In the genomic region with DNA sequence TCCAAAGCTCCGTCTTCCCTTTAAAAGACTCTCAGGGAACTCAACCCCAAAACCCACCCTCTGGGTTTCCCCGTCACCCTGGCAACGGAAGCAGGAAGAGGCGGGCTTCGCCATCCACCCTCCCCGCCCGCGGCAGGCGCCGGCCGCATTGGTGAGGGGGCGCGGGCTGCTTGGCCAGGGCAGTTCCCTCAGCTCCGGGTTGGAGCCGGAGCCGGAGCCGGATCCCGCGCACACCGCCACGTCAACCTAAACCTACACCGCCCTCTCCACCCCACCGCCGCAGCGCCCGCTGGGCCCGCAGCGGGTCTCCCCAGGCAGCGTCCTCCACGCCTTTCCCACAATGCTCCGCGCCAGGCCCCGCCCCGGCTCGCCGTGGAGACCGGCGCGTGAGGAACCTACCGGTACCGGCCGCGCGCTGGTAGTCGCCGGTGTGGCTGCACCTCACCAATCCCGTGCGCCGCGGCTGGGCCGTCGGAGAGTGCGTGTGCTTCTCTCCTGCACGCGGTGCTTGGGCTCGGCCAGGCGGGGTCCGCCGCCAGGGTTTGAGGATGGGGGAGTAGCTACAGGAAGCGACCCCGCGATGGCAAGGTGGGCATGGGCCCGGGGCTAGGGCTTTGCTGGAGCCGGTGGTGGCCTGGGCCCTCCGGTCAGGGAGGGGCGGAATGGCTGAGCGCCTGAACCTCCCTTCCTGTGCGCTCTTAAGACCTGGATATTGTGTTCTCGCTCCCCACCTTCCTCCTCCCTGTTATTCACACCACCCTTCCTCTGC, we compare ENCODE assay signal across 1 cellular context.
A peak's percentile ranks its signal among the peaks of the same experiment; 100 is the strongest.
TF ChIP-seq lines count a peak whose summit lies in the region.

A gene with protein sequence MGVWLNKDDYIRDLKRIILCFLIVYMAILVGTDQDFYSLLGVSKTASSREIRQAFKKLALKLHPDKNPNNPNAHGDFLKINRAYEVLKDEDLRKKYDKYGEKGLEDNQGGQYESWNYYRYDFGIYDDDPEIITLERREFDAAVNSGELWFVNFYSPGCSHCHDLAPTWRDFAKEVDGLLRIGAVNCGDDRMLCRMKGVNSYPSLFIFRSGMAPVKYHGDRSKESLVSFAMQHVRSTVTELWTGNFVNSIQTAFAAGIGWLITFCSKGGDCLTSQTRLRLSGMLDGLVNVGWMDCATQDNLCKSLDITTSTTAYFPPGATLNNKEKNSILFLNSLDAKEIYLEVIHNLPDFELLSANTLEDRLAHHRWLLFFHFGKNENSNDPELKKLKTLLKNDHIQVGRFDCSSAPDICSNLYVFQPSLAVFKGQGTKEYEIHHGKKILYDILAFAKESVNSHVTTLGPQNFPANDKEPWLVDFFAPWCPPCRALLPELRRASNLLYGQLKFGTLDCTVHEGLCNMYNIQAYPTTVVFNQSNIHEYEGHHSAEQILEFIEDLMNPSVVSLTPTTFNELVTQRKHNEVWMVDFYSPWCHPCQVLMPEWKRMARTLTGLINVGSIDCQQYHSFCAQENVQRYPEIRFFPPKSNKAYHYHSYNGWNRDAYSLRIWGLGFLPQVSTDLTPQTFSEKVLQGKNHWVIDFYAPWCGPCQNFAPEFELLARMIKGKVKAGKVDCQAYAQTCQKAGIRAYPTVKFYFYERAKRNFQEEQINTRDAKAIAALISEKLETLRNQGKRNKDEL (plus strand): TSS at position 362 of the 769 bp plus-strand sequence. CDS start 1,830 bp downstream, outside the sequence.

TF ChIP-seq in K562, 482 proteins besides CTCF, POLR2A, EP300 and RAD21 (continued from another document and continues in another):
- TF ChIP-seq, protein P1, sequence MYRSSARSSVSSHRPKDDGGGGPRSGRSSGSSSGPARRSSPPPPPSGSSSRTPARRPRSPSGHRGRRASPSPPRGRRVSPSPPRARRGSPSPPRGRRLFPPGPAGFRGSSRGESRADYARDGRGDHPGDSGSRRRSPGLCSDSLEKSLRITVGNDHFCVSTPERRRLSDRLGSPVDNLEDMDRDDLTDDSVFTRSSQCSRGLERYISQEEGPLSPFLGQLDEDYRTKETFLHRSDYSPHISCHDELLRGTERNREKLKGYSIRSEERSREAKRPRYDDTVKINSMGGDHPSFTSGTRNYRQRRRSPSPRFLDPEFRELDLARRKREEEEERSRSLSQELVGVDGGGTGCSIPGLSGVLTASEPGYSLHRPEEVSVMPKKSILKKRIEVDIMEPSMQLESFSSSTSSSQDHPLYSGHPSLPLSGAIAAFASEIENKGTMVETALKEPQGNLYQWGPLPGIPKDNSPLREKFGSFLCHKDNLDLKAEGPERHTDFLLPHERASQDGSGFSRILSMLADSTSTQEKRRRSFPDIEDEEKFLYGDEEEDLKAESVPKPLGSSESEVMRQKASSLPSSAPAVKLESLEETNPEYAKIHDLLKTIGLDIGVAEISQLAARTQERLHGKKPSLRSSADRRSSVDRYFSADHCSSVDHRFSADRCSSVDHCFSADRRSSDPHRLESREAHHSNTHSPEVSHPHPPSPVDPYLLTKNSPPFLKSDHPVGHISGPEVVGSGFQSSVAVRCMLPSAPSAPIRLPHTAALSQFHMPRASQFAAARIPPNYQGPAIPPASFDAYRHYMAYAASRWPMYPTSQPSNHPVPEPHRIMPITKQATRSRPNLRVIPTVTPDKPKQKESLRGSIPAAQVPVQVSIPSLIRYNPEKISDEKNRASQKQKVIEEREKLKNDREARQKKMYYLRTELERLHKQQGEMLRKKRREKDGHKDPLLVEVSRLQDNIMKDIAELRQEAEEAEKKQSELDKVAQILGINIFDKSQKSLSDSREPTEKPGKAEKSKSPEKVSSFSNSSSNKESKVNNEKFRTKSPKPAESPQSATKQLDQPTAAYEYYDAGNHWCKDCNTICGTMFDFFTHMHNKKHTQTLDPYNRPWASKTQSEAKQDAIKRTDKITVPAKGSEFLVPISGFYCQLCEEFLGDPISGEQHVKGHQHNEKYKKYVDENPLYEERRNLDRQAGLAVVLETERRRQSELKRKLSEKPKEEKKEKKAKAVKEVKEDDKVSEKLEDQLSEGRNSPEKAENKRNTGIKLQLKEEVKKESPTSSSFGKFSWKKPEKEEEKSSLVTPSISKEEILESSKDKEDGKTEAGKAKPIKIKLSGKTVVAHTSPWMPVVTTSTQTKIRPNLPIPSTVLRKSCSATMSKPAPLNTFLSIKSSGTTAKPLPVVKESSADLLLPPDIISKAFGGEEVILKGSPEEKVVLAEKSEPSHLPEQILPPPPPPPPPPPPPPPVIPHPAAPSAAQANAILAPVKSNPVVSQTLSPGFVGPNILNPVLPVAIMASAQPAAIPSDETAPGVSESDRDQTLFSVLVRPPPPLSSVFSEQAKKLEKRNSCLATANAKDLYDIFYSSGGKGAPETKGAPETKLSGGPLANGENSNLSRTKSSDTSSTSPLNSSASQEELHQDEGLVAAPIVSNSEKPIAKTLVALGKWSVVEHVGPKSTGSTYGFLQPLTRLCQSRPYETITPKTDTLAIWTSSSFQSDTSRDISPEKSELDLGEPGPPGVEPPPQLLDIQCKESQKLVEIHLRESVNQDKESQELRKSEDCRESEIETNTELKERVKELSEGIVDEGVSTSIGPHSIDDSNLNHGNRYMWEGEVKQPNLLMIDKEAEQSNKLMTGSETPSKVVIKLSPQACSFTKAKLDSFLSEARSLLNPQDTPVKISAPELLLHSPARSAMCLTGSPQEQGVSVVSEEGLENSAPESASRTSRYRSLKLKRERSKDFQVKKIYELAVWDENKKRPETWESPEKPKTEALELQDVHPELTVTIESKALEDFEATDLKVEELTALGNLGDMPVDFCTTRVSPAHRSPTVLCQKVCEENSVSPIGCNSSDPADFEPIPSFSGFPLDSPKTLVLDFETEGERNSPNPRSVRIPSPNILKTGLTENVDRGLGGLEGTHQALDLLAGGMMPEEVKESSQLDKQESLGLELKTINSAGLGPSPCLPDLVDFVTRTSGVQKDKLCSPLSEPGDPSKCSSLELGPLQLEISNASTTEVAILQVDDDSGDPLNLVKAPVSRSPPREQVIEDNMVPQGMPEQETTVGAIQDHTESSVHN (IDR thresholded peaks at IDR 0.05; ENCODE audit: borderline replicate concordance in 1 of 2, low read depth in 1 of 2), result no peak
- TF ChIP-seq, protein P2, sequence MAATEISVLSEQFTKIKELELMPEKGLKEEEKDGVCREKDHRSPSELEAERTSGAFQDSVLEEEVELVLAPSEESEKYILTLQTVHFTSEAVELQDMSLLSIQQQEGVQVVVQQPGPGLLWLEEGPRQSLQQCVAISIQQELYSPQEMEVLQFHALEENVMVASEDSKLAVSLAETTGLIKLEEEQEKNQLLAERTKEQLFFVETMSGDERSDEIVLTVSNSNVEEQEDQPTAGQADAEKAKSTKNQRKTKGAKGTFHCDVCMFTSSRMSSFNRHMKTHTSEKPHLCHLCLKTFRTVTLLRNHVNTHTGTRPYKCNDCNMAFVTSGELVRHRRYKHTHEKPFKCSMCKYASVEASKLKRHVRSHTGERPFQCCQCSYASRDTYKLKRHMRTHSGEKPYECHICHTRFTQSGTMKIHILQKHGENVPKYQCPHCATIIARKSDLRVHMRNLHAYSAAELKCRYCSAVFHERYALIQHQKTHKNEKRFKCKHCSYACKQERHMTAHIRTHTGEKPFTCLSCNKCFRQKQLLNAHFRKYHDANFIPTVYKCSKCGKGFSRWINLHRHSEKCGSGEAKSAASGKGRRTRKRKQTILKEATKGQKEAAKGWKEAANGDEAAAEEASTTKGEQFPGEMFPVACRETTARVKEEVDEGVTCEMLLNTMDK (IDR thresholded peaks at IDR 0.05; ENCODE audit: borderline replicate concordance, insufficient read depth, low read depth, low read length, poor library complexity, severe bottlenecking), result peak; percentile 27
- TF ChIP-seq ZNF143 (CRISPR knock-in tag; IDR thresholded peaks at IDR 0.05) (peak; percentile 89), ZNF778 (CRISPR knock-in tag; IDR thresholded peaks at IDR 0.05) (no peak), RBM39 (optimal IDR thresholded peaks at IDR 0.05; ENCODE audit: low read depth, low read length) (no peak), ZNF586 (CRISPR knock-in tag; conservative IDR thresholded peaks at IDR 0.05) (no peak), IRF2 (CRISPR knock-in tag; IDR thresholded peaks at IDR 0.05) (peak; percentile 68; the same call in 1 of the 2 replicates), SRSF3 (IDR thresholded peaks at IDR 0.05; ENCODE audit: insufficient read depth, low read length) (no peak), MTA3 (IDR thresholded peaks at IDR 0.05; ENCODE audit: borderline replicate concordance) (peak; percentile 78; the same call in 1 of the 2 replicates), PRMT5 (CRISPR knock-in tag; IDR thresholded peaks at IDR 0.05) (no peak), ZNF217 (CRISPR knock-in tag; IDR thresholded peaks at IDR 0.05) (no peak), SMARCB1 (IDR thresholded peaks at IDR 0.05; ENCODE audit: insufficient read length, low read depth) (no peak), CAMTA2 (CRISPR knock-in tag; conservative IDR thresholded peaks at IDR 0.05) (no peak; the same call in 1 of the 2 replicates), NCOA1 (IDR thresholded peaks at IDR 0.05; ENCODE audit: low read depth) (no peak), JUNB (CRISPR knock-in tag; conservative IDR thresholded peaks at IDR 0.05) (no peak), MCM3 (IDR thresholded peaks at IDR 0.05) (no peak), MTA2 (IDR thresholded peaks at IDR 0.05; ENCODE audit: low read depth) (no peak)
- TF ChIP-seq, protein P3, sequence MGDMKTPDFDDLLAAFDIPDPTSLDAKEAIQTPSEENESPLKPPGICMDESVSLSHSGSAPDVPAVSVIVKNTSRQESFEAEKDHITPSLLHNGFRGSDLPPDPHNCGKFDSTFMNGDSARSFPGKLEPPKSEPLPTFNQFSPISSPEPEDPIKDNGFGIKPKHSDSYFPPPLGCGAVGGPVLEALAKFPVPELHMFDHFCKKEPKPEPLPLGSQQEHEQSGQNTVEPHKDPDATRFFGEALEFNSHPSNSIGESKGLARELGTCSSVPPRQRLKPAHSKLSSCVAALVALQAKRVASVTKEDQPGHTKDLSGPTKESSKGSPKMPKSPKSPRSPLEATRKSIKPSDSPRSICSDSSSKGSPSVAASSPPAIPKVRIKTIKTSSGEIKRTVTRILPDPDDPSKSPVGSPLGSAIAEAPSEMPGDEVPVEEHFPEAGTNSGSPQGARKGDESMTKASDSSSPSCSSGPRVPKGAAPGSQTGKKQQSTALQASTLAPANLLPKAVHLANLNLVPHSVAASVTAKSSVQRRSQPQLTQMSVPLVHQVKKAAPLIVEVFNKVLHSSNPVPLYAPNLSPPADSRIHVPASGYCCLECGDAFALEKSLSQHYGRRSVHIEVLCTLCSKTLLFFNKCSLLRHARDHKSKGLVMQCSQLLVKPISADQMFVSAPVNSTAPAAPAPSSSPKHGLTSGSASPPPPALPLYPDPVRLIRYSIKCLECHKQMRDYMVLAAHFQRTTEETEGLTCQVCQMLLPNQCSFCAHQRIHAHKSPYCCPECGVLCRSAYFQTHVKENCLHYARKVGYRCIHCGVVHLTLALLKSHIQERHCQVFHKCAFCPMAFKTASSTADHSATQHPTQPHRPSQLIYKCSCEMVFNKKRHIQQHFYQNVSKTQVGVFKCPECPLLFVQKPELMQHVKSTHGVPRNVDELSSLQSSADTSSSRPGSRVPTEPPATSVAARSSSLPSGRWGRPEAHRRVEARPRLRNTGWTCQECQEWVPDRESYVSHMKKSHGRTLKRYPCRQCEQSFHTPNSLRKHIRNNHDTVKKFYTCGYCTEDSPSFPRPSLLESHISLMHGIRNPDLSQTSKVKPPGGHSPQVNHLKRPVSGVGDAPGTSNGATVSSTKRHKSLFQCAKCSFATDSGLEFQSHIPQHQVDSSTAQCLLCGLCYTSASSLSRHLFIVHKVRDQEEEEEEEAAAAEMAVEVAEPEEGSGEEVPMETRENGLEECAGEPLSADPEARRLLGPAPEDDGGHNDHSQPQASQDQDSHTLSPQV (IDR thresholded peaks at IDR 0.05), result no peak
- TF ChIP-seq, protein P4, sequence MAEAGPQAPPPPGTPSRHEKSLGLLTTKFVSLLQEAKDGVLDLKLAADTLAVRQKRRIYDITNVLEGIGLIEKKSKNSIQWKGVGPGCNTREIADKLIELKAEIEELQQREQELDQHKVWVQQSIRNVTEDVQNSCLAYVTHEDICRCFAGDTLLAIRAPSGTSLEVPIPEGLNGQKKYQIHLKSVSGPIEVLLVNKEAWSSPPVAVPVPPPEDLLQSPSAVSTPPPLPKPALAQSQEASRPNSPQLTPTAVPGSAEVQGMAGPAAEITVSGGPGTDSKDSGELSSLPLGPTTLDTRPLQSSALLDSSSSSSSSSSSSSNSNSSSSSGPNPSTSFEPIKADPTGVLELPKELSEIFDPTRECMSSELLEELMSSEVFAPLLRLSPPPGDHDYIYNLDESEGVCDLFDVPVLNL (CRISPR knock-in tag; IDR thresholded peaks at IDR 0.05; ENCODE audit: low read depth), result no peak
- TF ChIP-seq, protein P5, sequence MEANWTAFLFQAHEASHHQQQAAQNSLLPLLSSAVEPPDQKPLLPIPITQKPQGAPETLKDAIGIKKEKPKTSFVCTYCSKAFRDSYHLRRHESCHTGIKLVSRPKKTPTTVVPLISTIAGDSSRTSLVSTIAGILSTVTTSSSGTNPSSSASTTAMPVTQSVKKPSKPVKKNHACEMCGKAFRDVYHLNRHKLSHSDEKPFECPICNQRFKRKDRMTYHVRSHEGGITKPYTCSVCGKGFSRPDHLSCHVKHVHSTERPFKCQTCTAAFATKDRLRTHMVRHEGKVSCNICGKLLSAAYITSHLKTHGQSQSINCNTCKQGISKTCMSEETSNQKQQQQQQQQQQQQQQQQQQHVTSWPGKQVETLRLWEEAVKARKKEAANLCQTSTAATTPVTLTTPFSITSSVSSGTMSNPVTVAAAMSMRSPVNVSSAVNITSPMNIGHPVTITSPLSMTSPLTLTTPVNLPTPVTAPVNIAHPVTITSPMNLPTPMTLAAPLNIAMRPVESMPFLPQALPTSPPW (CRISPR knock-in tag; IDR thresholded peaks at IDR 0.05), result peak; percentile 90
- TF ChIP-seq, protein P6, sequence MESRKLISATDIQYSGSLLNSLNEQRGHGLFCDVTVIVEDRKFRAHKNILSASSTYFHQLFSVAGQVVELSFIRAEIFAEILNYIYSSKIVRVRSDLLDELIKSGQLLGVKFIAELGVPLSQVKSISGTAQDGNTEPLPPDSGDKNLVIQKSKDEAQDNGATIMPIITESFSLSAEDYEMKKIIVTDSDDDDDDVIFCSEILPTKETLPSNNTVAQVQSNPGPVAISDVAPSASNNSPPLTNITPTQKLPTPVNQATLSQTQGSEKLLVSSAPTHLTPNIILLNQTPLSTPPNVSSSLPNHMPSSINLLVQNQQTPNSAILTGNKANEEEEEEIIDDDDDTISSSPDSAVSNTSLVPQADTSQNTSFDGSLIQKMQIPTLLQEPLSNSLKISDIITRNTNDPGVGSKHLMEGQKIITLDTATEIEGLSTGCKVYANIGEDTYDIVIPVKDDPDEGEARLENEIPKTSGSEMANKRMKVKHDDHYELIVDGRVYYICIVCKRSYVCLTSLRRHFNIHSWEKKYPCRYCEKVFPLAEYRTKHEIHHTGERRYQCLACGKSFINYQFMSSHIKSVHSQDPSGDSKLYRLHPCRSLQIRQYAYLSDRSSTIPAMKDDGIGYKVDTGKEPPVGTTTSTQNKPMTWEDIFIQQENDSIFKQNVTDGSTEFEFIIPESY (CRISPR knock-in tag; IDR thresholded peaks at IDR 0.05), result peak; percentile 72
- TF ChIP-seq, protein P7, sequence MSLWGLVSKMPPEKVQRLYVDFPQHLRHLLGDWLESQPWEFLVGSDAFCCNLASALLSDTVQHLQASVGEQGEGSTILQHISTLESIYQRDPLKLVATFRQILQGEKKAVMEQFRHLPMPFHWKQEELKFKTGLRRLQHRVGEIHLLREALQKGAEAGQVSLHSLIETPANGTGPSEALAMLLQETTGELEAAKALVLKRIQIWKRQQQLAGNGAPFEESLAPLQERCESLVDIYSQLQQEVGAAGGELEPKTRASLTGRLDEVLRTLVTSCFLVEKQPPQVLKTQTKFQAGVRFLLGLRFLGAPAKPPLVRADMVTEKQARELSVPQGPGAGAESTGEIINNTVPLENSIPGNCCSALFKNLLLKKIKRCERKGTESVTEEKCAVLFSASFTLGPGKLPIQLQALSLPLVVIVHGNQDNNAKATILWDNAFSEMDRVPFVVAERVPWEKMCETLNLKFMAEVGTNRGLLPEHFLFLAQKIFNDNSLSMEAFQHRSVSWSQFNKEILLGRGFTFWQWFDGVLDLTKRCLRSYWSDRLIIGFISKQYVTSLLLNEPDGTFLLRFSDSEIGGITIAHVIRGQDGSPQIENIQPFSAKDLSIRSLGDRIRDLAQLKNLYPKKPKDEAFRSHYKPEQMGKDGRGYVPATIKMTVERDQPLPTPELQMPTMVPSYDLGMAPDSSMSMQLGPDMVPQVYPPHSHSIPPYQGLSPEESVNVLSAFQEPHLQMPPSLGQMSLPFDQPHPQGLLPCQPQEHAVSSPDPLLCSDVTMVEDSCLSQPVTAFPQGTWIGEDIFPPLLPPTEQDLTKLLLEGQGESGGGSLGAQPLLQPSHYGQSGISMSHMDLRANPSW (CRISPR knock-in tag; IDR thresholded peaks at IDR 0.05), result no peak
